Comparison of ENCODE assay signal across 8 cellular contexts in genomic region chr2:237475704-237476107, GRCh38. TPM values are rescaled to one million over a fixed set of nuclear protein-coding genes. Genes with fewer than 3 reads are reported as not detected.
A peak's percentile ranks its signal among the peaks of the same experiment; 100 is the strongest.
DNase-seq lines count a peak whose midpoint lies in the region; ATAC-seq, FAIRE-seq and TF ChIP-seq lines count a peak whose summit lies in the region.

No MANE protein-coding gene starts in this region.

- TF ChIP-seq CTCF in hepatocyte (IDR thresholded peaks at IDR 0.05; ENCODE audit: poor library complexity) = no peak

- H3K4me1 Mint-ChIP-seq in activated naive CD4-positive, alpha-beta T cell treated with anti-CD3 and anti-CD28 coated beads, Interleukin-2, amount 10 ng/mL, durations not matched to agents 7 days and 5 days = peaks cover 13% of the 10 kb centered on the region

- no peaks in the 10 kb centered on the region for H3K9me2 ChIP-seq in hepatocyte (replicated peaks; ENCODE audit: insufficient read depth)

- H3K27ac ChIP-seq in hepatocyte (peak overlapping the region; percentile 99), small intestine (ENCODE audit: low read depth in 1 of 2, low read length in 1 of 2) (peak overlapping the region in 1 of 2 donors; percentile 91)

- H3K9me3 Mint-ChIP-seq in activated naive CD4-positive, alpha-beta T cell treated with anti-CD3 and anti-CD28 coated beads, Interleukin-2, amount 10 ng/mL, durations not matched to agents 7 days and 5 days = no peaks in the 10 kb centered on the region

- no peak for FAIRE-seq in small intestine (lab: Jason Lieb, UNC)

- CTCF ChIA-PET in activated naive CD4-positive, alpha-beta T cell treated with anti-CD3 and anti-CD28 coated beads, Interleukin-2, amount 10 ng/mL, durations not matched to agents 7 days and 5 days (lab: Charles Lee) = interaction anchor here (0.6 to 3.8 kb wide), 17 partner anchors 9 to 389 kb away, joined by 3 to 110 read pairs (median 4); no protein-coding TSS in a partner anchor

- DNase-seq in NCI-H146 (lab: John Stamatoyannopoulos, UW) (peak; percentile 65), hepatocyte (ENCODE audit: low spot score) (peak; percentile 49), small intestine (peak; percentile 28), medulla oblongata (ENCODE audit: extremely low spot score) (no peak)
- DNase-seq in activated naive CD4-positive, alpha-beta T cell treated with anti-CD3 and anti-CD28 coated beads, Interleukin-2, amount 10 ng/mL, durations not matched to agents 7 days and 5 days = peak; percentile 54

- H2AFZ ChIP-seq in hepatocyte = peak overlapping the region; percentile 76

- H3K4me1 ChIP-seq in hepatocyte (ENCODE audit: insufficient read depth) (peaks cover 13% of the 10 kb centered on the region), small intestine (ENCODE audit: control insufficient read depth in 2 of 2, insufficient read depth in 1 of 2, low read depth in 1 of 2, low read length in 1 of 2) (peaks cover 0 to 6% of the 10 kb centered on the region in 2 donors)

- H3K4me2 ChIP-seq in hepatocyte = peak overlapping the region; percentile 95

- ATAC-seq in GM18867 (IDR thresholded peaks at IDR 0.05; ENCODE audit: unreplicated experiment) (peak; percentile 4), HG02885 (IDR thresholded peaks at IDR 0.05; ENCODE audit: poor library complexity, unreplicated experiment) (no peak), HG03039 (IDR thresholded peaks at IDR 0.05; ENCODE audit: unreplicated experiment) (no peak)

- H3K79me2 ChIP-seq in hepatocyte = no peaks in the 10 kb centered on the region

- no peaks in the 10 kb centered on the region for H4K20me1 ChIP-seq in hepatocyte (ENCODE audit: insufficient read depth, poor library complexity, severe bottlenecking)

- H3K4me3 Mint-ChIP-seq in activated naive CD4-positive, alpha-beta T cell treated with anti-CD3 and anti-CD28 coated beads, Interleukin-2, amount 10 ng/mL, durations not matched to agents 7 days and 5 days = peak overlapping the region; percentile 70

- H3K36me3 Mint-ChIP-seq in activated naive CD4-positive, alpha-beta T cell treated with anti-CD3 and anti-CD28 coated beads, Interleukin-2, amount 10 ng/mL, durations not matched to agents 7 days and 5 days = no peaks in the 10 kb centered on the region

- no peak overlapping the region for H3K27ac Mint-ChIP-seq in activated naive CD4-positive, alpha-beta T cell treated with anti-CD3 and anti-CD28 coated beads, Interleukin-2, amount 10 ng/mL, durations not matched to agents 7 days and 5 days

- 22% methylated on average over 15 of the region's 15 CpGs for WGBS in hepatocyte (ENCODE audit: low lambda C conversion rate, missing lambda C conversion rate)
- WGBS in small intestine, 3 donors = 10 to 12% (median 11%) methylated on average over 15 of the region's 15 CpGs

- H3K27me3 Mint-ChIP-seq in activated naive CD4-positive, alpha-beta T cell treated with anti-CD3 and anti-CD28 coated beads, Interleukin-2, amount 10 ng/mL, durations not matched to agents 7 days and 5 days = peaks cover 33% of the 10 kb centered on the region

- H3K27me3 ChIP-seq in hepatocyte (no peaks in the 10 kb centered on the region), small intestine (ENCODE audit: control insufficient read depth in 2 of 2, insufficient read depth in 2 of 2, low read length in 2 of 2) (no peaks in the 10 kb centered on the region)

- H3K4me3 ChIP-seq in hepatocyte = peak overlapping the region; percentile 72
- peak overlapping the region in 1 of 2 donors; percentile 71 for H3K4me3 ChIP-seq in small intestine (ENCODE audit: low read depth in 1 of 2, low read length in 2 of 2)

- H3K9me3 ChIP-seq in hepatocyte (ENCODE audit: low read depth) (no peaks in the 10 kb centered on the region), small intestine (ENCODE audit: control insufficient read depth, low read depth) (no peaks in the 10 kb centered on the region)

- H3K36me3 ChIP-seq in hepatocyte (replicated peaks; ENCODE audit: insufficient read depth, low read depth) (no peaks in the 10 kb centered on the region), small intestine (ENCODE audit: control insufficient read depth in 2 of 2, insufficient read depth in 2 of 2, low read length in 2 of 2) (no peaks in the 10 kb centered on the region)

RNA-seq across cellular contexts. Expression of gene MLPH, which starts 11.3 kb away (rescaled TPM):
- total RNA-seq in hepatocyte = 10.0 and 12.3 TPM in 2 replicates
- polyA plus RNA-seq in hepatocyte = 5.6 and 6.7 TPM in 2 replicates
- 10 to 100 TPM; 13.2 to 18.9 (median 18.8) TPM for polyA plus RNA-seq in small intestine
